In the genomic region with DNA sequence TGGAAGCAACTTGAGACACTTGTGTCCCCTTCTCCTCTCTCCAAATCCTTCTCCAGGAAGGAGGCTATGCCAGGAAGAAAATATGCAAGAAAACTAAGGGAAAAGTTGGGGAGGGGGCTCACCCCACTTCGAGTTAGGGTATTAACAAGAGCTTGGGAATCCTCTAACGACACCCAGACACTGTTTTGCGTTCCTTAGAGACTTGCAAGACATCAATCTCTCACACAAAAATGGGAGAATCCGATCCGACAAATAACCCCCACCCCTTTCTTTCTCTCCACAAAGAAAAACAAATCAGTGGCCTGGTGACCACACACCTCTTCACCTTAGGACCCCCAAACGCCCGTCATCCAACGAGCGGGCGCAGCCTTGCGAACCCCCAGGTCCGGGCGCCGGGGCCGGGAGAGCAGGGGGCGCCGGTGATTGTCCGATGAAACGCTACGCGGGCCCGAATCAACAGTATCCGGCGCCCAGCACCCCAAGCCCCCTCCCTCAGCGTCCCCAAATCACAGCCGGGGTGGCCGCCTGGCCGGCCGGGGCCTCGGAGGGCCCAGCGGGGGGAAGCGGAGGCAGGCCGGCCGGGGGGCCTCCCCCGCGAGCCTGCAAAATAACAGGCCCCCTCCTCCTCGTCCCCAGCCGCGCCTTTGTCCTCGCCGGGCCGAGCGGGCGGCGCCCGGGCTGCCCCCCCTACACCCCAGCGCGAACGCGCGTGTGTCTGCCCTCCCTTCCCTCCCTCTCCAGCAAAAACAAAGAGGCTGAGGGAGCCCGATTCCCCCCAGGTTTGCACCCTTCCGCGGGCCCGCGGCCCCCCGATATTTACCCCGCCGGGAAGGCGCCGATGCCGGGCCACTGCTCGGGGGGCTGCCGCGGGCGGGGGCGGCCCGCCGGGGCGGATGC, we compare ENCODE assay signal across 8 cellular contexts. TPM values are rescaled to one million over a fixed set of nuclear protein-coding genes. Genes with fewer than 3 reads are reported as not detected.
A peak's percentile ranks its signal among the peaks of the same experiment; 100 is the strongest.
DNase-seq lines count a peak whose midpoint lies in the region; ATAC-seq and TF ChIP-seq lines count a peak whose summit lies in the region.

No MANE protein-coding gene starts in this region.

- no peaks in the 10 kb centered on the region for H3K9me3 ChIP-seq in adipocyte (ENCODE audit: control insufficient read depth, low read length)
- H3K9me3 ChIP-seq in neutrophil: no peaks in the 10 kb centered on the region

- no peak for TF ChIP-seq CTCF in neutrophil (IDR thresholded peaks at IDR 0.05)

- intact Hi-C loops in head of caudate nucleus (cut with DNase I): loop anchor here (5.0 kb wide), 1 partner anchor 44 kb away; a partner anchor contains a TSS

- peak; percentile 30 for ATAC-seq in HG02970 (IDR thresholded peaks at IDR 0.05; ENCODE audit: low FRiP score, unreplicated experiment)
- ATAC-seq in SK-N-SH treated with all-trans-retinoic acid at 6 μM for 48 hours: peak; percentile 14
- no peak for ATAC-seq in GM21786 (IDR thresholded peaks at IDR 0.05; ENCODE audit: unreplicated experiment)

- H3K36me3 ChIP-seq in adipocyte (ENCODE audit: control insufficient read depth, insufficient read depth, low read length, severe bottlenecking) (peaks cover 12% of the 10 kb centered on the region), neutrophil (no peaks in the 10 kb centered on the region), urinary bladder (ENCODE audit: insufficient read depth) (no peaks in the 10 kb centered on the region)

- H3K9ac ChIP-seq in adipocyte (ENCODE audit: low read length): peak overlapping the region; percentile 97

- H3K27me3 ChIP-seq in adipocyte (replicated peaks; ENCODE audit: control insufficient read depth, insufficient read depth, low read length): no peaks in the 10 kb centered on the region
- peaks cover 46% of the 10 kb centered on the region for H3K27me3 ChIP-seq in neutrophil

- H3K4me1 ChIP-seq in adipocyte (ENCODE audit: control insufficient read depth, insufficient read depth, low read length) (peaks cover 52% of the 10 kb centered on the region), neutrophil (ENCODE audit: control insufficient read depth in 1 of 2, insufficient read depth in 1 of 2, low read depth in 1 of 2, low read length in 1 of 2) (peaks cover 28 to 29% of the 10 kb centered on the region in 2 experiments), urinary bladder (ENCODE audit: insufficient read depth) (no peaks in the 10 kb centered on the region)

- H3K4me3 ChIP-seq in adipocyte (ENCODE audit: low read length): peak overlapping the region; percentile 99
- H3K4me3 ChIP-seq in neutrophil (ENCODE audit: low read depth in 1 of 2, low read length in 1 of 2): peak overlapping the region; percentile 59 to 74
- peak overlapping the region; percentile 77 for H3K4me3 ChIP-seq in urinary bladder (ENCODE audit: low read depth, low read length)

- DNase-seq in Daoy (ENCODE audit: low read depth): peak; percentile 55
- DNase-seq in adipocyte (ENCODE audit: low read depth): peak; percentile 85
- peak; percentile 63 to 92 (median 85) for DNase-seq in head of caudate nucleus

- WGBS in urinary bladder: under 1% methylated on average over 69 of the region's 70 CpGs

- H3K27ac ChIP-seq in neutrophil: no peak overlapping the region
- peak overlapping the region; percentile 96 for H3K27ac ChIP-seq in urinary bladder (ENCODE audit: low read depth)

TF ChIP-seq in SK-N-SH treated with all-trans-retinoic acid at 6 μM for 48 hours, 23 proteins besides CTCF, POLR2A, EP300 and RAD21:
- no peak for TF ChIP-seq OSR1 (CRISPR knock-in tag; IDR thresholded peaks at IDR 0.05)
- TF ChIP-seq, protein P1, sequence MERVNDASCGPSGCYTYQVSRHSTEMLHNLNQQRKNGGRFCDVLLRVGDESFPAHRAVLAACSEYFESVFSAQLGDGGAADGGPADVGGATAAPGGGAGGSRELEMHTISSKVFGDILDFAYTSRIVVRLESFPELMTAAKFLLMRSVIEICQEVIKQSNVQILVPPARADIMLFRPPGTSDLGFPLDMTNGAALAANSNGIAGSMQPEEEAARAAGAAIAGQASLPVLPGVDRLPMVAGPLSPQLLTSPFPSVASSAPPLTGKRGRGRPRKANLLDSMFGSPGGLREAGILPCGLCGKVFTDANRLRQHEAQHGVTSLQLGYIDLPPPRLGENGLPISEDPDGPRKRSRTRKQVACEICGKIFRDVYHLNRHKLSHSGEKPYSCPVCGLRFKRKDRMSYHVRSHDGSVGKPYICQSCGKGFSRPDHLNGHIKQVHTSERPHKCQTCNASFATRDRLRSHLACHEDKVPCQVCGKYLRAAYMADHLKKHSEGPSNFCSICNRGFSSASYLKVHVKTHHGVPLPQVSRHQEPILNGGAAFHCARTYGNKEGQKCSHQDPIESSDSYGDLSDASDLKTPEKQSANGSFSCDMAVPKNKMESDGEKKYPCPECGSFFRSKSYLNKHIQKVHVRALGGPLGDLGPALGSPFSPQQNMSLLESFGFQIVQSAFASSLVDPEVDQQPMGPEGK (CRISPR knock-in tag; IDR thresholded peaks at IDR 0.05; ENCODE audit: borderline replicate concordance): peak; percentile 51; the same call in 1 of the 2 replicates

RNA-seq across cellular contexts. Expression of a gene that starts 0.6 kb away (rescaled TPM):
- total RNA-seq in Daoy (2014; rRNA removed; shearing (Covaris generic)): 51.6 and 62.7 TPM in 2 replicates
- total RNA-seq in urinary bladder: 71.4 TPM
- polyA plus RNA-seq in urinary bladder: 95.8 TPM

RNA-seq across cellular contexts. Expression of a gene that starts 43.8 kb away (rescaled TPM):
- total RNA-seq in Daoy (2014; rRNA removed; shearing (Covaris generic)): 9.7 and 12.8 TPM in 2 replicates
- total RNA-seq in urinary bladder: 24.8 TPM
- polyA plus RNA-seq in urinary bladder: 51.5 TPM
